8 cellular contexts compared by ENCODE assay signal in the genomic region with DNA sequence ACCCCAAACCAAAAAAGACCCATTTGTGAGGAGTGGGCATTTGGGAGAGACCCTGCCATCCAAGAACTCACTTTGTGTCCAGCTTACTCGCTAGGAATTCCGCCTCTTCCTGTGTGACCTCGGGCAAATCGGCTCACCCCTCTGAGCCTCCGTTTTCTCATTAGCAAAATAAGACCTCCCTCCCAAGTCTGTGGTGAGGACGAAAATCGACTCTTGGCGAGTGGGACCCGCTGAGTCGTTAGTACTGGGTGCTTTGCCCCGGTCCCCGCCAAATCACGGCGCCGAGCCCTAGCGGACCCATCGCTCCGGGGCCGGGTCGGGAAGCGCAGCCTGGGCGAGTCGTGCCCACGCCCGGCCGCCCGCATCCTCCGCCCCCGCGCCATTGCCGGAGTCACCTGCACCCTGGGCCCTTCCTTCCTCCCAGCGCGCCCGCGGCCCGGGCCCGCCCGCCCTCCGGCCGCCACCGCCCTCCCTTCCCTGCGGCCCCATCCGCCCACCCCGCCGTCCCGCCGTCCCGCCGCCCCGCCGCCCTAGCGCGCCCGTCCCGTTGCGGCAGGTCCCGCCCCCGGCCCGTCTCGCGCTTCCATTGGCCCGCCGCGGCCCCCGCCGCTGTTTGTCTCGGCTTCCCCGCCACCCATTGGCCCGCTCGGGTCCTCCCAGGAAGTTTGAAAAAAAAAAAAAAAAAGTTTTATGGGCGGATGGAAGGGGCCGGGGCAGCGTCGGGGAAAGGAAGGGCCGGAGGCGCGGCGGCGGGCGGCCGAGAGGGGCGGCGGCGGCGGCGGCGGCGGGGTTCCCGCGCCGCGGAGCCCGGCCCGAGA. TPM values are rescaled to one million over a fixed set of nuclear protein-coding genes. Genes with fewer than 3 reads are reported as not detected.
DNase-seq lines count a peak whose midpoint lies in the region; ATAC-seq and TF ChIP-seq lines count a peak whose summit lies in the region.

No MANE protein-coding gene starts in this region.

- no peak for TF ChIP-seq CTCF in kidney epithelial cell (IDR thresholded peaks at IDR 0.05; ENCODE audit: insufficient read depth, low read length, poor library complexity, severe bottlenecking)

- DNase-seq in NCI-H345 (lab: John Stamatoyannopoulos, UW): peak; percentile 84
- peak; percentile 78 to 81 for DNase-seq in activated CD4-positive, alpha-beta T cell treated with anti-CD3 and anti-CD28 coated beads for 24 hours (ENCODE audit: low read depth in 2 of 2)
- DNase-seq in cerebellar cortex (ENCODE audit: low spot score): peak; percentile 76
- DNase-seq in kidney epithelial cell (ENCODE audit: low read depth): no peak
- peak; percentile 79 to 88 (median 80) for DNase-seq in stimulated activated CD4-positive, alpha-beta T cell treated with anti-CD3 and anti-CD28 coated beads, Interleukin-12 subunit alpha, Interleukin-12 subunit beta, amount 100 ng/mL, for 48 hours (ENCODE audit: low read depth in 2 of 3, low spot score in 1 of 3)

- ATAC-seq in GM18511 (IDR thresholded peaks at IDR 0.05; ENCODE audit: unreplicated experiment) (peak; percentile 76), HG02981 (IDR thresholded peaks at IDR 0.05; ENCODE audit: unreplicated experiment) (peak; percentile 55), HG03565 (IDR thresholded peaks at IDR 0.05; ENCODE audit: unreplicated experiment) (no peak)

- H3K27me3 ChIP-seq in kidney epithelial cell (ENCODE audit: control insufficient read depth, insufficient read depth, low read length): no peaks in the 10 kb centered on the region

- H3K36me3 ChIP-seq in kidney epithelial cell (ENCODE audit: control insufficient read depth, insufficient read depth, low read length): no peaks in the 10 kb centered on the region

- H3K4me3 ChIP-seq in kidney epithelial cell (ENCODE audit: low read depth, low read length): peak overlapping the region; percentile 96

RNA-seq across cellular contexts. Expression of a gene that starts 48.9 kb away (rescaled TPM):
- total RNA-seq in kidney epithelial cell: 62.8 and 68.9 TPM in 2 replicates

RNA-seq across cellular contexts. Expression of a gene that starts 59.6 kb away (rescaled TPM):
- total RNA-seq in kidney epithelial cell: 46.2 and 59.0 TPM in 2 replicates
